In the genomic region with DNA sequence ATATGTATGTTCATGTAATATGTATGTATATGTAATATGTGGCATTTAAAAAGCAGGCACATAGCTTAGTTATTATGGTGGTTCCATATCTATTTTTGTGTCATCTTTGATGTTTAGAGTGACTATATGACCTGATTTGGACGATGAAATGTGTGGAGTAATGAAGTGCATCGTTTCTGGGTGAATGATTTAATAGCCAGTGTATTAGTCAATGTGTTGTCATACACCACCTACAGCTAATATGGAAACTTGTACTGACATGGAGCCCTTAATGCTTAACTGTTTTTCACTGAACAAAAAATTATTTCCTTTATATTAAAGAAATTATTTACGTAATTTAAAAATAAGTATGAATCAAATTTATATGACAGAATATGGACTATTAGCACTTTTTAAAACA, we compare ENCODE assay signal across 26 cellular contexts.
"Had no signal": no experiment of that assay in that cellular context is flagged by ENCODE, and none has a peak within 500 bp of the region (broad histone marks: within the 10 kb centered on the region; RNA-seq: fewer than 3 reads in every experiment).

No MANE protein-coding gene starts in this region.

- ATAC-seq: activated CD4-positive, alpha-beta T cell treated with anti-CD3 and anti-CD28 coated beads for 36 hours; activated T-helper 17 cell treated with anti-CD3 and anti-CD28 coated beads, Interleukin-2, amount 50 U/mL, for 72 hours had no signal

- H3K36me3 ChIP-seq: brain microvascular endothelial cell, SJCRH30, WERI-Rb-1 had no signal

- H3K4me3 ChIP-seq: SJCRH30 had no signal

- H3K9me3 ChIP-seq: SJCRH30, SK-N-SH had no signal

- DNase-seq: activated CD4-positive, alpha-beta memory T cell treated with anti-CD3 and anti-CD28 coated beads, Interleukin-2, amount 10 ng/mL, durations not matched to agents 7 days and 5 days; activated CD4-positive, alpha-beta T cell treated with anti-CD3 and anti-CD28 coated beads for 36 hours; activated CD4-positive, alpha-beta T cell treated with anti-CD3 and anti-CD28 coated beads, Interleukin-2, amount 50 U/mL, for 1 hour; activated gamma-delta T cell; activated naive CD4-positive, alpha-beta T cell treated with anti-CD3 and anti-CD28 coated beads, Interleukin-2, amount 10 ng/mL, durations not matched to agents 7 days and 5 days; activated naive CD8-positive, alpha-beta T cell treated with anti-CD3 and anti-CD28 coated beads for 36 hours; activated T-cell treated with anti-CD3 and anti-CD28 coated beads for 4 hours; activated T-cell treated with anti-CD3 and anti-CD28 coated beads, Interleukin-2, amount 50 U/mL, for 48 hours; brain microvascular endothelial cell; caudate nucleus; IMR-90; Kasumi-1; KBM-7; NCI-H1048; NCI-H146; NCI-H187 treated with DMSO at 0.1 percent for 48 hours; NCI-H2081 treated with DMSO at 0.1 percent for 48 hours; NCI-H526 treated with DMSO at 0.1 percent for 48 hours; NCI-H82; NK-92 treated with Interleukin-12 subunit alpha and Interleukin-12 subunit beta, amount 100 ng/mL, for 24 hours; Right ventricle myocardium superior; SJCRH30; SK-N-SH; T-helper 1 cell; WERI-Rb-1 had no signal

- H3K4me1 ChIP-seq: SJCRH30 had no signal

- H3K27ac ChIP-seq: brain microvascular endothelial cell, SJCRH30, WERI-Rb-1 had no signal
